18 cellular contexts compared by ENCODE assay signal in genomic region chr2:105410554-105410953, GRCh38. TPM values are rescaled to one million over a fixed set of nuclear protein-coding genes. Genes with fewer than 3 reads are reported as not detected.
DNase-seq lines count a peak whose midpoint lies in the region; FAIRE-seq and TF ChIP-seq lines count a peak whose summit lies in the region.
"Had no signal": no experiment of that assay in that cellular context is flagged by ENCODE, and none has a peak within 500 bp of the region (broad histone marks: within the 10 kb centered on the region; RNA-seq: fewer than 3 reads in every experiment).

No MANE protein-coding gene starts in this region.

- no peaks in the 10 kb centered on the region for H4K20me1 ChIP-seq in SK-N-SH (ENCODE audit: insufficient read depth)

- H3K4me1 Mint-ChIP-seq in glutamatergic neuron (ENCODE audit: low read depth, unreplicated experiment) = no peaks in the 10 kb centered on the region

- H3K4me2 ChIP-seq in SK-N-SH = peak overlapping the region; percentile 53; the same call in 1 of the 2 replicates

- TF ChIP-seq RAD21 in SK-N-SH (IDR thresholded peaks at IDR 0.05; ENCODE audit: low read length) = no peak

- in situ Hi-C loops in ACHN (cut with HindIII; ENCODE audit: low pct_ligation_motif_present, low pct_unique_long_range_greater_than_20kb, low sequenced_read_pairs) = no loop called here

- H3K27me3 ChIP-seq in SK-N-SH (ENCODE audit: insufficient read depth) = no peaks in the 10 kb centered on the region
- no peaks in the 10 kb centered on the region for H3K27me3 ChIP-seq in esophagus muscularis mucosa
- H3K27me3 ChIP-seq: colonic mucosa had no signal

- H2AFZ ChIP-seq in SK-N-SH (ENCODE audit: low read depth) = no peak overlapping the region

- no peaks in the 10 kb centered on the region for H3K79me2 ChIP-seq in SK-N-SH (ENCODE audit: insufficient read depth)

- H3K4me3 ChIP-seq in SK-N-SH (ENCODE audit: low read depth in 2 of 2, low read length in 1 of 2) (no peak overlapping the region), esophagus muscularis mucosa (no peak overlapping the region)
- H3K4me3 ChIP-seq: colonic mucosa had no signal

- POLR2A ChIA-PET in SK-N-SH (lab: Yijun Ruan, JAX) = no interaction called here

- 63% methylated on average over 4 of the region's 4 CpGs for WGBS in SK-N-SH (ENCODE audit: low lambda C conversion rate)
- 9% methylated on average over 4 of the region's 4 CpGs for WGBS in esophagus muscularis mucosa

- TF ChIP-seq EP300 in SK-N-SH (IDR thresholded peaks at IDR 0.05; ENCODE audit: borderline replicate concordance in 1 of 2, low read depth in 1 of 2, low read length in 1 of 2) (no peak), esophagus muscularis mucosa (IDR thresholded peaks at IDR 0.05) (no peak)

- peaks cover 23% of the 10 kb centered on the region for H3F3A ChIP-seq in SK-N-SH (replicated peaks; ENCODE audit: insufficient read depth)

- no peak overlapping the region for H3K27ac Mint-ChIP-seq in glutamatergic neuron (ENCODE audit: unreplicated experiment)
- H3K27ac Mint-ChIP-seq: activated naive CD4-positive, alpha-beta T cell treated with anti-CD3 and anti-CD28 coated beads, Interleukin-2, amount 50 U/mL, for 24 hours; CD8-positive, alpha-beta memory T cell; stimulated activated naive CD8-positive, alpha-beta T cell treated with anti-CD3 and anti-CD28 coated beads, Interleukin-15, Interleukin-2, amounts not matched to agents 100 ng/mL and 50 ng/mL, for 24 hours; T-helper 2 cell treated with Interferon-gamma antibody and Interleukin-4, amounts not matched to agents 5 μg/mL and 100 μg/mL, for 36 hours had no signal

- H3K4me1 ChIP-seq in SK-N-SH (ENCODE audit: control insufficient read depth in 1 of 2, insufficient read depth in 2 of 2, low read depth in 1 of 2, low read length in 1 of 2) (peaks cover 4 to 15% of the 10 kb centered on the region in 2 experiments; a peak in 3 of 4 replicates), esophagus muscularis mucosa (peaks cover 24 to 38% (median 27%) of the 10 kb centered on the region in 4 donors)
- H3K4me1 ChIP-seq: colonic mucosa had no signal

- intact Hi-C loops in esophagus muscularis mucosa (cut with DNase I) = no loop called here

- H3K9me3 ChIP-seq in SK-N-SH (no peaks in the 10 kb centered on the region), esophagus muscularis mucosa (no peaks in the 10 kb centered on the region)
- H3K9me3 ChIP-seq: colonic mucosa had no signal

- TF ChIP-seq POLR2A in esophagus muscularis mucosa (IDR thresholded peaks at IDR 0.05; ENCODE audit: low read depth) (no peak), GM12892 (IDR thresholded peaks at IDR 0.05; ENCODE audit: low read depth, low read length) (no peak)

- DNase-seq in A172 (ENCODE audit: low spot score) (peak; percentile 37), SK-N-SH (no peak), esophagus muscularis mucosa (ENCODE audit: extremely low spot score) (no peak), myocyte (ENCODE audit: low read depth) (peak; percentile 46), C1 segment of cervical spinal cord (lab: John Stamatoyannopoulos, UW) (no peak), ACHN (no peak), GM12892 (ENCODE audit: insufficient read length) (no peak), glutamatergic neuron (no peak)
- DNase-seq: 8988T; activated CD4-positive, alpha-beta T cell treated with anti-CD3 and anti-CD28 coated beads for 1 hour; CD8-positive, alpha-beta memory T cell; colonic mucosa; GF-D8; NCI-H524 had no signal

- no peaks in the 10 kb centered on the region for H3K36me3 Mint-ChIP-seq in glutamatergic neuron (ENCODE audit: unreplicated experiment)
- H3K36me3 Mint-ChIP-seq: activated naive CD4-positive, alpha-beta T cell treated with anti-CD3 and anti-CD28 coated beads, Interleukin-2, amount 50 U/mL, for 24 hours; CD8-positive, alpha-beta memory T cell had no signal

- CTCF ChIA-PET in SK-N-SH (lab: Yijun Ruan, JAX) = interaction anchor here (1.7 to 3.7 kb wide), 3 partner anchors 11 to 111 kb away, joined by 3 to 21 read pairs (median 8); partner anchors contain the start of gene FHL2

- H3K27ac ChIP-seq in SK-N-SH (ENCODE audit: low read depth in 2 of 2, low read length in 1 of 2) (peak overlapping the region in 1 of 2 experiments; percentile 76; a peak in 2 of 4 replicates), esophagus muscularis mucosa (replicated peaks in 1 of 4) (peak overlapping the region; percentile 62 to 81 (median 65))
- H3K27ac ChIP-seq: colonic mucosa had no signal

- H3K9ac ChIP-seq in SK-N-SH = no peak overlapping the region

- TF ChIP-seq CTCF in SK-N-SH (IDR thresholded peaks at IDR 0.05) (no peak), esophagus muscularis mucosa (IDR thresholded peaks at IDR 0.05) (no peak), glutamatergic neuron (IDR thresholded peaks at IDR 0.05; ENCODE audit: partially characterized antibody, unreplicated experiment) (no peak)

- peaks cover 6% of the 10 kb centered on the region for H3K27me3 Mint-ChIP-seq in glutamatergic neuron (ENCODE audit: unreplicated experiment)

- H3K36me3 ChIP-seq in SK-N-SH (replicated peaks in 1 of 2; ENCODE audit: control insufficient read depth in 1 of 2, insufficient read depth in 2 of 2, low read length in 1 of 2) (no peaks in the 10 kb centered on the region), esophagus muscularis mucosa (peaks cover 0 to 9% (median 0%) of the 10 kb centered on the region in 4 donors)
- H3K36me3 ChIP-seq: colonic mucosa had no signal

- H3K4me3 Mint-ChIP-seq in glutamatergic neuron (ENCODE audit: unreplicated experiment) = no peak overlapping the region
- H3K4me3 Mint-ChIP-seq: activated naive CD4-positive, alpha-beta T cell treated with anti-CD3 and anti-CD28 coated beads, Interleukin-2, amount 50 U/mL, for 24 hours; CD8-positive, alpha-beta memory T cell; stimulated activated naive CD8-positive, alpha-beta T cell treated with anti-CD3 and anti-CD28 coated beads, Interleukin-15, Interleukin-2, amounts not matched to agents 100 ng/mL and 50 ng/mL, for 24 hours; T-helper 2 cell treated with Interferon-gamma antibody and Interleukin-4, amounts not matched to agents 5 μg/mL and 100 μg/mL, for 36 hours had no signal

- H3K9me2 ChIP-seq in SK-N-SH = no peaks in the 10 kb centered on the region

- FAIRE-seq in GM12892 (lab: Jason Lieb, UNC) = no peak
- FAIRE-seq: islet of Langerhans had no signal

- H3K9me3 Mint-ChIP-seq in glutamatergic neuron (ENCODE audit: unreplicated experiment) = no peaks in the 10 kb centered on the region
- H3K9me3 Mint-ChIP-seq: activated naive CD4-positive, alpha-beta T cell treated with anti-CD3 and anti-CD28 coated beads, Interleukin-2, amount 50 U/mL, for 24 hours; CD8-positive, alpha-beta memory T cell; stimulated activated naive CD8-positive, alpha-beta T cell treated with anti-CD3 and anti-CD28 coated beads, Interleukin-15, Interleukin-2, amounts not matched to agents 100 ng/mL and 50 ng/mL, for 24 hours; T-helper 2 cell treated with Interferon-gamma antibody and Interleukin-4, amounts not matched to agents 5 μg/mL and 100 μg/mL, for 36 hours had no signal

TF ChIP-seq in SK-N-SH, 30 proteins besides CTCF, POLR2A, EP300 and RAD21:
- TF ChIP-seq MEF2A (IDR thresholded peaks at IDR 0.05; ENCODE audit: borderline replicate concordance, low read depth) (no peak), FOSL2 (IDR thresholded peaks at IDR 0.05; ENCODE audit: borderline replicate concordance, low read depth) (no peak), NRF1 (IDR thresholded peaks at IDR 0.05; ENCODE audit: low read depth, low read length) (no peak), PBX3 (IDR thresholded peaks at IDR 0.05) (0 out of 2 replicates have a peak, but pooled peaks have one; percentile 14), NFIC (IDR thresholded peaks at IDR 0.05; ENCODE audit: borderline replicate concordance) (peak; percentile 60), SIN3A (IDR thresholded peaks at IDR 0.05; ENCODE audit: borderline replicate concordance, low read depth, low read length) (no peak), TCF12 (IDR thresholded peaks at IDR 0.05) (peak; percentile 32)
TF ChIP-seq in SK-N-SH: peak in this region for 3.

RNA-seq across cellular contexts. Expression of gene FHL2, which starts 11.7 kb away (rescaled TPM):
- 45.7 and 67.9 TPM in 2 replicates for total RNA-seq in A172 (2014; rRNA removed; shearing (Covaris generic))
- 31.7 and 33.1 TPM in 2 replicates for polyA plus RNA-seq in SK-N-SH (2012; rRNA removed)
- 25.7 and 28.6 TPM in 2 replicates for polyA plus RNA-seq in SK-N-SH (2012; cell fraction: cytosol; rRNA removed)
- polyA plus RNA-seq in SK-N-SH (2012; cell fraction: nucleus; rRNA removed) = 23.6 and 27.0 TPM in 2 replicates
- total RNA-seq in esophagus muscularis mucosa (100 to 1,000 TPM in 1 of 4 donors, 10 to 100 TPM in 3; 81.8 to 114 (median 87.9) TPM), myocyte (42.0 and 47.4 TPM in 2 replicates), glutamatergic neuron (ENCODE audit: unreplicated experiment) (3.2 TPM)
- 230 TPM for polyA plus RNA-seq in myocyte (2012)
- 5.1 TPM for polyA plus RNA-seq in GM12892 (2012; ENCODE audit: missing spikeins)

Comparison
In these comparisons a context has a peak if more than half of its experiments do, and no peak if none do; other contexts are left out.
1. DNase-seq: peak in A172 (single experiment) and myocyte (single experiment); none in SK-N-SH (single experiment), esophagus muscularis mucosa (single experiment), C1 segment of cervical spinal cord (0 of 14), ACHN (single experiment), GM12892 (single experiment) and glutamatergic neuron (single experiment).
2. RNA of gene FHL2, which starts 11.7 kb away (total RNA-seq): 81.8 to 114 TPM in esophagus muscularis mucosa, 45.7 to 67.9 TPM in A172 and 42.0 to 47.4 TPM in myocyte; 3.2 TPM in glutamatergic neuron (single experiment); every median in the first group is over 10 times any median in the second.